In genomic region chr7:4797858-4798705, GRCh38 we compare ENCODE assay signal across 8 cellular contexts. TPM values are rescaled to one million over a fixed set of nuclear protein-coding genes. Genes with fewer than 3 reads are reported as not detected.
DNase-seq lines count a peak whose midpoint lies in the region; ATAC-seq, FAIRE-seq and TF ChIP-seq lines count a peak whose summit lies in the region.

No MANE protein-coding gene starts in this region.

- H3K4me1 Mint-ChIP-seq in astrocyte (ENCODE audit: low read depth, unreplicated experiment) = peaks cover 12% of the 10 kb centered on the region

- H3K27ac ChIP-seq in astrocyte (ENCODE audit: low read depth, low read length) = no peak overlapping the region

- H3K36me3 ChIP-seq in astrocyte (ENCODE audit: insufficient read depth, low read length) = no peaks in the 10 kb centered on the region

- H3K4me3 ChIP-seq in astrocyte (ENCODE audit: insufficient read depth, low read depth, low read length) = no peak overlapping the region

- no peak overlapping the region for H3K4me2 ChIP-seq in astrocyte (ENCODE audit: low read length)

- no peak overlapping the region for H3K4me3 Mint-ChIP-seq in astrocyte (ENCODE audit: unreplicated experiment)

- no peak overlapping the region for H2AFZ ChIP-seq in astrocyte (ENCODE audit: low read depth, low read length)

- FAIRE-seq in astrocyte (lab: Jason Lieb, UNC) = no peak

- H3K9ac ChIP-seq in astrocyte (ENCODE audit: low read length) = no peak overlapping the region

- no peaks in the 10 kb centered on the region for H3K27me3 ChIP-seq in astrocyte (ENCODE audit: insufficient read depth, low read length)

- peak; percentile 36 for DNase-seq in SKM-1 (lab: John Stamatoyannopoulos, UW; ENCODE audit: unreplicated experiment)
- no peak for DNase-seq in astrocyte (ENCODE audit: low read depth)
- peak; percentile 44 for DNase-seq in iPS DF 4.7 (ENCODE audit: extremely low read depth, low spot score)
- peak; percentile 53 to 59 for DNase-seq in stimulated activated CD4-positive, alpha-beta T cell treated with anti-CD3 and anti-CD28 coated beads, Interleukin-1b, Interleukin-23, amount 100 ng/mL, for 4 hours (ENCODE audit: low read depth in 2 of 2)
- no peak for DNase-seq in NCI-H2227 (lab: John Stamatoyannopoulos, UW; ENCODE audit: unreplicated experiment)
- no peak for DNase-seq in GDM1 (lab: John Stamatoyannopoulos, UW)

- H3K27ac Mint-ChIP-seq in astrocyte (ENCODE audit: unreplicated experiment) = no peak overlapping the region

- H3K4me1 ChIP-seq in astrocyte (ENCODE audit: insufficient read depth, low read length) = peaks cover 14% of the 10 kb centered on the region

- H3K79me2 ChIP-seq in astrocyte (ENCODE audit: insufficient read depth, low read length) = no peaks in the 10 kb centered on the region

- H3K9me3 Mint-ChIP-seq in astrocyte (ENCODE audit: unreplicated experiment) = peaks cover 4% of the 10 kb centered on the region

- TF ChIP-seq CTCF in GM12873 (IDR thresholded peaks at IDR 0.05; ENCODE audit: insufficient read depth, low read depth, low read length, missing control alignments) = peak; percentile 89
- TF ChIP-seq CTCF in astrocyte (IDR thresholded peaks at IDR 0.05; ENCODE audit: insufficient read depth, low read depth, low read length) = peak; percentile 43

- H3K36me3 Mint-ChIP-seq in astrocyte (ENCODE audit: low read depth, unreplicated experiment) = peaks cover 13% of the 10 kb centered on the region

- no peaks in the 10 kb centered on the region for H4K20me1 ChIP-seq in astrocyte (ENCODE audit: insufficient read depth, low read length)

- no peaks in the 10 kb centered on the region for H3K9me3 ChIP-seq in astrocyte (ENCODE audit: insufficient read depth, low read depth, low read length)

- H3K27me3 Mint-ChIP-seq in astrocyte (ENCODE audit: low read depth, unreplicated experiment) = peaks cover 7% of the 10 kb centered on the region

- peak; percentile 74 for ATAC-seq in HG02798 (IDR thresholded peaks at IDR 0.05; ENCODE audit: poor library complexity, unreplicated experiment)

RNA-seq across cellular contexts. Expression of gene AP5Z1, which starts 22.7 kb away (rescaled TPM):
- total RNA-seq in astrocyte = 70.7 and 75.6 TPM in 2 replicates

Comparison
In these comparisons a context has a peak if more than half of its experiments do, and no peak if none do; other contexts are left out.
1. DNase-seq: peak in SKM-1 (single experiment), iPS DF 4.7 (single experiment) and stimulated activated CD4-positive, alpha-beta T cell treated with anti-CD3 and anti-CD28 coated beads, Interleukin-1b, Interleukin-23, amount 100 ng/mL, for 4 hours (2 of 2); none in astrocyte (single experiment), NCI-H2227 (single experiment) and GDM1 (single experiment).